In the genomic region with DNA sequence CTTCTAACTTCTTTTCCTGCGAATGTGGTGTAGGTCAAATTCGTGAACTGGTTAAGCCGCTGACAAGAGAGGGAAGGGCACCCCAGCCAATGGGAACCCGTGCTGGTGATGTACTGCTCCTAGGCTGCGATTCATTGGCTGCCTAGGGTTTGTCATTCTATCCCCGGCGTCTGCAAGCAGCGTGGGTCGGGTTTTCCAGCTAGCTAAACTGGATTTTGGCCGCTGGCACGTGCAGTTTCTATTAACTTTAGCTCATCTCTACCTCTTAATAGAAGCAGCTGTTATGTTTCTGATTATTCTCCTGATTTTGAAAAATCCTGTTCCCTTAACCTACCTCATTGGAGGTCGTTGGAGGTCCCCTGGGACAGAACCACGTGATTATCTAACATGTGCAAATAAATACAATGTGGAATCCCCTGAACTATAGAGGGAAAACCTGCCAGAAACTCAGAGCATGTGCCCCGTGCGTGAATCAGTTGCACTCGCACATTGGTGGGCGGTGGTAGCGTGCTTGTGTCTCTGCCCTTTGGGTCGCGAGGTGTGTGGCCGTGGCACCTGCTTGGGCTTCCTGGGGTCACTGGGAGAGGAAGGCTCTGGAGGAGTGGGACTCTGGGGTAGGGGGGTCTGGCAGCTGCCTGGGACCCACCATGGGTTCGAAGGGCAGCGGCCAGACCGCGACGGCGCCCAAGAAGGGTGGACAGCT, we compare ENCODE assay signal across 8 cellular contexts. TPM values are rescaled to one million over a fixed set of nuclear protein-coding genes. Genes with fewer than 3 reads are reported as not detected.
DNase-seq lines count a peak whose midpoint lies in the region; TF ChIP-seq lines count a peak whose summit lies in the region.

No MANE protein-coding gene starts in this region.

- no peaks in the 10 kb centered on the region for H3K27me3 Mint-ChIP-seq in activated naive CD4-positive, alpha-beta T cell treated with anti-CD3 and anti-CD28 coated beads, Interleukin-2, amount 50 U/mL, for 24 hours

- no peaks in the 10 kb centered on the region for H3K9me3 ChIP-seq in MM.1S (replicated peaks; ENCODE audit: insufficient read depth, low read length)
- no peaks in the 10 kb centered on the region for H3K9me3 ChIP-seq in suprapubic skin

- H3K27ac ChIP-seq in MM.1S (ENCODE audit: low read length) (peak overlapping the region; percentile 96), suprapubic skin (peak overlapping the region; percentile 95)

- peaks cover 6% of the 10 kb centered on the region; the same call in 1 of the 2 replicates for H3F3A ChIP-seq in MM.1S (ENCODE audit: insufficient read depth, low read length)

- peak overlapping the region; percentile 97 for H3K9ac ChIP-seq in MM.1S (ENCODE audit: low read length)

- no peak for TF ChIP-seq EP300 in suprapubic skin (IDR thresholded peaks at IDR 0.05)

- peaks cover 54% of the 10 kb centered on the region for H3K4me1 Mint-ChIP-seq in activated naive CD4-positive, alpha-beta T cell treated with anti-CD3 and anti-CD28 coated beads, Interleukin-2, amount 50 U/mL, for 24 hours

- in situ Hi-C loops in SK-MEL-5 (cut with HindIII; ENCODE audit: low pct_unique_long_range_greater_than_20kb, low sequenced_read_pairs), result no loop called here

- TF ChIP-seq CTCF in MM.1S (IDR thresholded peaks at IDR 0.05; ENCODE audit: low read length) (no peak), suprapubic skin (IDR thresholded peaks at IDR 0.05) (no peak)

- H3K4me3 ChIP-seq in MM.1S (ENCODE audit: low read length) (peak overlapping the region; percentile 69), suprapubic skin (peak overlapping the region; percentile 98)

- H3K4me1 ChIP-seq in MM.1S (ENCODE audit: low read length) (no peaks in the 10 kb centered on the region), suprapubic skin (peaks cover 44% of the 10 kb centered on the region)

- H3K36me3 ChIP-seq in MM.1S (replicated peaks; ENCODE audit: insufficient read depth, low read length), result no peaks in the 10 kb centered on the region
- no peaks in the 10 kb centered on the region for H3K36me3 ChIP-seq in suprapubic skin

- H4K20me1 ChIP-seq in MM.1S (ENCODE audit: insufficient read depth, low read length), result no peaks in the 10 kb centered on the region; the same call in 1 of the 2 replicates

- DNase-seq in ELF-1 (ENCODE audit: low read depth, low spot score) (peak; percentile 95), HCEC 1CT (peak; percentile 93), MM.1S (peak; percentile 77), SK-MEL-5 (ENCODE audit: low read depth, low spot score) (peak; percentile 85), glomerular endothelial cell (ENCODE audit: extremely low read depth, low read depth, low spot score) (peak; percentile 78), nucleus accumbens (lab: John Stamatoyannopoulos, UW) (peak; percentile 40 to 97 (median 88)), suprapubic skin (ENCODE audit: low spot score in 2 of 2) (peak; percentile 96)

- H3K4me2 ChIP-seq in MM.1S (ENCODE audit: low read depth, low read length), result peak overlapping the region; percentile 98

- H3K36me3 Mint-ChIP-seq in activated naive CD4-positive, alpha-beta T cell treated with anti-CD3 and anti-CD28 coated beads, Interleukin-2, amount 50 U/mL, for 24 hours, result peaks cover 1% of the 10 kb centered on the region

- peaks cover 33% of the 10 kb centered on the region for H3K79me2 ChIP-seq in MM.1S (ENCODE audit: low read length)

- H3K9me3 Mint-ChIP-seq in activated naive CD4-positive, alpha-beta T cell treated with anti-CD3 and anti-CD28 coated beads, Interleukin-2, amount 50 U/mL, for 24 hours, result no peaks in the 10 kb centered on the region

- H3K27ac Mint-ChIP-seq in activated naive CD4-positive, alpha-beta T cell treated with anti-CD3 and anti-CD28 coated beads, Interleukin-2, amount 50 U/mL, for 24 hours, result peak overlapping the region; percentile 100

- peak overlapping the region; percentile 51 for H2AFZ ChIP-seq in MM.1S (ENCODE audit: low read length)

- peak overlapping the region; percentile 97 for H3K4me3 Mint-ChIP-seq in activated naive CD4-positive, alpha-beta T cell treated with anti-CD3 and anti-CD28 coated beads, Interleukin-2, amount 50 U/mL, for 24 hours

- H3K27me3 ChIP-seq in MM.1S (replicated peaks; ENCODE audit: insufficient read depth, low read length) (no peaks in the 10 kb centered on the region), suprapubic skin (no peaks in the 10 kb centered on the region)

- no peaks in the 10 kb centered on the region for H3K9me2 ChIP-seq in MM.1S (replicated peaks; ENCODE audit: insufficient read depth, low read length)

- TF ChIP-seq POLR2A in suprapubic skin (IDR thresholded peaks at IDR 0.05), result peak in 1 of 2 donors; percentile 27

- WGBS in suprapubic skin, result under 1% methylated on average over 21 of the region's 27 CpGs

RNA-seq across cellular contexts. Expression of a gene that starts 0.9 kb away (rescaled TPM):
- 20.5 and 22.7 TPM in 2 replicates for total RNA-seq in SK-MEL-5 (2014; rRNA removed; shearing (Covaris generic))
- 16.7 and 24.0 TPM in 2 replicates for polyA plus RNA-seq in SK-MEL-5 (2015; cell fraction: cytosol; rRNA removed)
- polyA plus RNA-seq in SK-MEL-5 (2015; cell fraction: nucleus; rRNA removed), result 46.6 and 67.3 TPM in 2 replicates
- 20.6 and 22.8 TPM in 2 replicates for total RNA-seq in glomerular endothelial cell
- total RNA-seq in suprapubic skin, result 10 to 100 TPM; 29.7 to 58.4 (median 43.5) TPM

Comparison
In these comparisons a context has a peak if more than half of its experiments do, and no peak if none do; other contexts are left out.
1. Peak in every context shown above with its lines: DNase-seq, H3K4me3 ChIP-seq and H3K27ac ChIP-seq.